Comparison of ENCODE assay signal across 15 cellular contexts in the genomic region with DNA sequence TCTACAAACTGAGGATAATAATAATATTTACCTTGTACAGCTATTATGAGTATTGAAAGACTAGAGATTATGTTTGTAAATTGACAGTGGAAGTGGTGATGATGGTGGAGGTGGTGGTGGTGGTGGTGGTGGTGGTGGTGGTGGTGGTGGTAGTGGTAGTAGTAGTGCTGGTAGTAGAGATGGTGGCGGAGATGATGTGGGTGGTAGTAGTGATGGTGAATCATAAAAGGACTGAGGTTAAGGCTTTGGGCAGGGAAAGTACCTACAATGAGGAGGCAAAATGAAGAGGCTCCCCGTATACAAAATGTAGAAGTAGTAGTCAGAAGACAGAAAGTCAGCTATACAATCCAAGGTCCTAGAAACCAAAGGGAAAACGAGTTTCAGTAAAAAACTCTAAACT.
DNase-seq lines count a peak whose midpoint lies in the region; ATAC-seq and TF ChIP-seq lines count a peak whose summit lies in the region.
"Had no signal": no experiment of that assay in that cellular context is flagged by ENCODE, and none has a peak within 500 bp of the region (broad histone marks: within the 10 kb centered on the region; RNA-seq: fewer than 3 reads in every experiment).

No MANE protein-coding gene starts in this region.

- peak overlapping the region; percentile 52 for H3K4me3 Mint-ChIP-seq in T-helper 1 cell treated with Interleukin-12 subunit alpha and Interleukin-12 subunit beta and Interleukin-4 antibody, amounts not matched to agents 30 μg/mL and 1 μg/mL, for 36 hours
- H3K4me3 Mint-ChIP-seq in activated naive CD8-positive, alpha-beta T cell treated with anti-CD3 and anti-CD28 coated beads, Interleukin-2, amount 10 ng/mL, durations not matched to agents 7 days and 5 days = peak overlapping the region; percentile 28

- peaks cover 16% of the 10 kb centered on the region for H3K9me3 Mint-ChIP-seq in T-helper 1 cell treated with Interleukin-12 subunit alpha and Interleukin-12 subunit beta and Interleukin-4 antibody, amounts not matched to agents 30 μg/mL and 1 μg/mL, for 36 hours
- peaks cover 12% of the 10 kb centered on the region for H3K9me3 Mint-ChIP-seq in activated naive CD8-positive, alpha-beta T cell treated with anti-CD3 and anti-CD28 coated beads, Interleukin-2, amount 10 ng/mL, durations not matched to agents 7 days and 5 days

- peaks cover 6% of the 10 kb centered on the region for H3K27me3 Mint-ChIP-seq in T-helper 1 cell treated with Interleukin-12 subunit alpha and Interleukin-12 subunit beta and Interleukin-4 antibody, amounts not matched to agents 30 μg/mL and 1 μg/mL, for 36 hours (ENCODE audit: low read depth)
- peaks cover 14% of the 10 kb centered on the region for H3K27me3 Mint-ChIP-seq in activated naive CD8-positive, alpha-beta T cell treated with anti-CD3 and anti-CD28 coated beads, Interleukin-2, amount 10 ng/mL, durations not matched to agents 7 days and 5 days

- H3K4me1 ChIP-seq in body of pancreas = no peaks in the 10 kb centered on the region
- H3K4me1 ChIP-seq: adrenal gland, gastrocnemius medialis had no signal

- H3K27me3 ChIP-seq in body of pancreas = no peaks in the 10 kb centered on the region

- no peaks in the 10 kb centered on the region for H3K36me3 ChIP-seq in body of pancreas (replicated peaks in 1 of 2; ENCODE audit: insufficient read depth in 1 of 2, low read depth in 2 of 2)
- H3K36me3 ChIP-seq: adrenal gland, gastrocnemius medialis, thoracic aorta had no signal

- H3K36me3 Mint-ChIP-seq in T-helper 1 cell treated with Interleukin-12 subunit alpha and Interleukin-12 subunit beta and Interleukin-4 antibody, amounts not matched to agents 30 μg/mL and 1 μg/mL, for 36 hours (ENCODE audit: low read depth) = peaks cover 10% of the 10 kb centered on the region
- H3K36me3 Mint-ChIP-seq in activated naive CD8-positive, alpha-beta T cell treated with anti-CD3 and anti-CD28 coated beads, Interleukin-2, amount 10 ng/mL, durations not matched to agents 7 days and 5 days = peaks cover 6% of the 10 kb centered on the region

- peak overlapping the region; percentile 91 for H3K27ac Mint-ChIP-seq in T-helper 1 cell treated with Interleukin-12 subunit alpha and Interleukin-12 subunit beta and Interleukin-4 antibody, amounts not matched to agents 30 μg/mL and 1 μg/mL, for 36 hours
- H3K27ac Mint-ChIP-seq in activated naive CD8-positive, alpha-beta T cell treated with anti-CD3 and anti-CD28 coated beads, Interleukin-2, amount 10 ng/mL, durations not matched to agents 7 days and 5 days = peak overlapping the region; percentile 66

- WGBS in body of pancreas, 2 donors = 76 to 79% methylated on average over 3 of the region's 3 CpGs

- ATAC-seq in activated naive CD8-positive, alpha-beta T cell treated with anti-CD3 and anti-CD28 coated beads, Interleukin-2, amount 10 ng/mL, durations not matched to agents 7 days and 5 days (ENCODE audit: low read depth) = peak; percentile 52
- ATAC-seq in GM21447 (IDR thresholded peaks at IDR 0.05; ENCODE audit: unreplicated experiment) (no peak), body of pancreas (no peak)
- ATAC-seq: gastrocnemius medialis, right cardiac atrium had no signal

- DNase-seq in activated CD4-positive, alpha-beta T cell treated with anti-CD3 and anti-CD28 coated beads, Interleukin-2, amount 50 U/mL, for 4 hours = peak; percentile 10 to 30
- no peak for DNase-seq in activated naive CD8-positive, alpha-beta T cell treated with anti-CD3 and anti-CD28 coated beads, Interleukin-2, amount 10 ng/mL, durations not matched to agents 7 days and 5 days
- peak in 2 of 3 experiments; percentile 15 to 20 for DNase-seq in stimulated activated CD4-positive, alpha-beta T cell treated with anti-CD3 and anti-CD28 coated beads, TNF-alpha, amount 100 ng/mL, for 4 hours (ENCODE audit: low read depth in 3 of 3)
- no peak for DNase-seq in RPMI8226
- DNase-seq in body of pancreas = no peak
- DNase-seq: adrenal gland, gastrocnemius medialis, Kasumi-1, mesenchymal stem cell, NCI-H146, right cardiac atrium had no signal

- POLR2A ChIA-PET in activated naive CD8-positive, alpha-beta T cell treated with anti-CD3 and anti-CD28 coated beads, Interleukin-2, amount 10 ng/mL, durations not matched to agents 7 days and 5 days (lab: Charles Lee) = no interaction called here

- no peak for TF ChIP-seq CTCF in body of pancreas (IDR thresholded peaks at IDR 0.05)

- no peaks in the 10 kb centered on the region for H3K9me3 ChIP-seq in body of pancreas
- H3K9me3 ChIP-seq: adrenal gland, gastrocnemius medialis, thoracic aorta had no signal

- intact Hi-C loops in body of pancreas (cut with DNase I) = no loop called here

- no peak for TF ChIP-seq POLR2A in body of pancreas (IDR thresholded peaks at IDR 0.05)

- peaks cover 20% of the 10 kb centered on the region for H3K4me1 Mint-ChIP-seq in T-helper 1 cell treated with Interleukin-12 subunit alpha and Interleukin-12 subunit beta and Interleukin-4 antibody, amounts not matched to agents 30 μg/mL and 1 μg/mL, for 36 hours (ENCODE audit: low read depth)
- peaks cover 9% of the 10 kb centered on the region for H3K4me1 Mint-ChIP-seq in activated naive CD8-positive, alpha-beta T cell treated with anti-CD3 and anti-CD28 coated beads, Interleukin-2, amount 10 ng/mL, durations not matched to agents 7 days and 5 days

- no peak overlapping the region for H3K4me3 ChIP-seq in body of pancreas
- H3K4me3 ChIP-seq: adrenal gland, gastrocnemius medialis, thoracic aorta had no signal

- H3K27ac ChIP-seq in body of pancreas = no peak overlapping the region
- H3K27ac ChIP-seq: adrenal gland, C4-2B, gastrocnemius medialis, thoracic aorta had no signal

Comparison
In these comparisons a context has a peak if more than half of its experiments do, and no peak if none do; other contexts are left out.
1. DNase-seq: peak in activated CD4-positive, alpha-beta T cell treated with anti-CD3 and anti-CD28 coated beads, Interleukin-2, amount 50 U/mL, for 4 hours (2 of 2) and stimulated activated CD4-positive, alpha-beta T cell treated with anti-CD3 and anti-CD28 coated beads, TNF-alpha, amount 100 ng/mL, for 4 hours (2 of 3); none in activated naive CD8-positive, alpha-beta T cell treated with anti-CD3 and anti-CD28 coated beads, Interleukin-2, amount 10 ng/mL, durations not matched to agents 7 days and 5 days (single experiment), RPMI8226 (single experiment) and body of pancreas (0 of 4).